ENCODE assay signal across 1 cellular context in the genomic region with DNA sequence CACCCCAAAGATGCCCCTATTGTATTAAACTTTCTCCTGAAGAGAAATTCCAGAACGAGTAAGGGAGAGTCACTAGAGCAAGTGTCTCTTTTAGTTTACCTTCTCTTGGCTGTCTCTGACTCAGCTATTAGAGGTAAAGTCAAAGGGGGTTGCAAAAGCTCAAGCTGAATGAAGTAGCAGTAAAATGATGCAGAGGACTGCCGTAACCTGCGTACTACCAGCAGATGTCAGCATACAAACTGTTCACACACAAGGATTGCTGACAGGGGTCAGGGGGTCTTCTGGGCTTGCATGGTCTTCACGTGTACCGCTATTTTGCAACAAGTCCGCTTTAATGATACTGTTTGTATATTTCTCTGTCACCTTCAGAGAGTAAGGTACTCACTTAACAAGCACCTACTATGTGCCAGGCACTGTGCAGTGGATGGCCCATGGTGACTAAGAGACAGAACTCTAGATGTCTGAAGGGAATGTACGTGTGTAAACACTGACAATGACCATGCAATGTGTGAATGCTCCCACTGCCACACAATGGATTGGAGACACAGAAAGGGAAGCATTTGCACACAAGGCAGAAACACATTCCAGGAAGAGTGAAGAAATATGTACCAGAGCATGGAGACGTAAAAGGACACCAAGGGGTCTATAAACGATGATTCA.
TF ChIP-seq lines count a peak whose summit lies in the region.

No MANE protein-coding gene starts in this region.

TF ChIP-seq in K562, 482 proteins besides CTCF, POLR2A, EP300 and RAD21:
- no peak for TF ChIP-seq JUND (IDR thresholded peaks at IDR 0.05; ENCODE audit: borderline replicate concordance, low read depth, low read length)
- 0 out of 3 replicates have a peak, but pooled peaks have one; percentile 14 for TF ChIP-seq JUND (tag; IDR thresholded peaks at IDR 0.05; ENCODE audit: borderline replicate concordance, low read depth, low read length)
- peak; percentile 98 for TF ChIP-seq ZKSCAN1 (IDR thresholded peaks at IDR 0.05; ENCODE audit: low read depth, low read length)
- TF ChIP-seq ZBTB7A (IDR thresholded peaks at IDR 0.05; ENCODE audit: borderline replicate concordance, control insufficient read depth, low read depth, low read length): peak; percentile 72; the same call in 1 of the 2 replicates
- TF ChIP-seq SMC3 (conservative IDR thresholded peaks at IDR 0.05; ENCODE audit: insufficient read depth, low read depth, low read length): peak; percentile 42; the same call in 1 of the 2 replicates
- TF ChIP-seq PTTG1 (tag; IDR thresholded peaks at IDR 0.05; ENCODE audit: low read depth): no peak
- no peak for TF ChIP-seq ZNF124 (CRISPR knock-in tag; IDR thresholded peaks at IDR 0.05)
